In genomic region chr10:79390057-79390456, GRCh38 we compare ENCODE assay signal across 1 cellular context.
TF ChIP-seq lines count a peak whose summit lies in the region.

No MANE protein-coding gene starts in this region.

TF ChIP-seq in HEK293, 187 proteins besides CTCF, POLR2A, EP300 and RAD21 (continued from another document):
- TF ChIP-seq, protein P1, sequence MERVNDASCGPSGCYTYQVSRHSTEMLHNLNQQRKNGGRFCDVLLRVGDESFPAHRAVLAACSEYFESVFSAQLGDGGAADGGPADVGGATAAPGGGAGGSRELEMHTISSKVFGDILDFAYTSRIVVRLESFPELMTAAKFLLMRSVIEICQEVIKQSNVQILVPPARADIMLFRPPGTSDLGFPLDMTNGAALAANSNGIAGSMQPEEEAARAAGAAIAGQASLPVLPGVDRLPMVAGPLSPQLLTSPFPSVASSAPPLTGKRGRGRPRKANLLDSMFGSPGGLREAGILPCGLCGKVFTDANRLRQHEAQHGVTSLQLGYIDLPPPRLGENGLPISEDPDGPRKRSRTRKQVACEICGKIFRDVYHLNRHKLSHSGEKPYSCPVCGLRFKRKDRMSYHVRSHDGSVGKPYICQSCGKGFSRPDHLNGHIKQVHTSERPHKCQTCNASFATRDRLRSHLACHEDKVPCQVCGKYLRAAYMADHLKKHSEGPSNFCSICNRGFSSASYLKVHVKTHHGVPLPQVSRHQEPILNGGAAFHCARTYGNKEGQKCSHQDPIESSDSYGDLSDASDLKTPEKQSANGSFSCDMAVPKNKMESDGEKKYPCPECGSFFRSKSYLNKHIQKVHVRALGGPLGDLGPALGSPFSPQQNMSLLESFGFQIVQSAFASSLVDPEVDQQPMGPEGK (tag by site-specific recombination; IDR thresholded peaks at IDR 0.05), result no peak
- TF ChIP-seq ZNF768 (tag by site-specific recombination; IDR thresholded peaks at IDR 0.05) (0 out of 2 replicates have a peak, but pooled peaks have one; percentile 46), ZNF404 (tag by site-specific recombination; IDR thresholded peaks at IDR 0.05) (no peak)
